8 cellular contexts compared by ENCODE assay signal in the genomic region with DNA sequence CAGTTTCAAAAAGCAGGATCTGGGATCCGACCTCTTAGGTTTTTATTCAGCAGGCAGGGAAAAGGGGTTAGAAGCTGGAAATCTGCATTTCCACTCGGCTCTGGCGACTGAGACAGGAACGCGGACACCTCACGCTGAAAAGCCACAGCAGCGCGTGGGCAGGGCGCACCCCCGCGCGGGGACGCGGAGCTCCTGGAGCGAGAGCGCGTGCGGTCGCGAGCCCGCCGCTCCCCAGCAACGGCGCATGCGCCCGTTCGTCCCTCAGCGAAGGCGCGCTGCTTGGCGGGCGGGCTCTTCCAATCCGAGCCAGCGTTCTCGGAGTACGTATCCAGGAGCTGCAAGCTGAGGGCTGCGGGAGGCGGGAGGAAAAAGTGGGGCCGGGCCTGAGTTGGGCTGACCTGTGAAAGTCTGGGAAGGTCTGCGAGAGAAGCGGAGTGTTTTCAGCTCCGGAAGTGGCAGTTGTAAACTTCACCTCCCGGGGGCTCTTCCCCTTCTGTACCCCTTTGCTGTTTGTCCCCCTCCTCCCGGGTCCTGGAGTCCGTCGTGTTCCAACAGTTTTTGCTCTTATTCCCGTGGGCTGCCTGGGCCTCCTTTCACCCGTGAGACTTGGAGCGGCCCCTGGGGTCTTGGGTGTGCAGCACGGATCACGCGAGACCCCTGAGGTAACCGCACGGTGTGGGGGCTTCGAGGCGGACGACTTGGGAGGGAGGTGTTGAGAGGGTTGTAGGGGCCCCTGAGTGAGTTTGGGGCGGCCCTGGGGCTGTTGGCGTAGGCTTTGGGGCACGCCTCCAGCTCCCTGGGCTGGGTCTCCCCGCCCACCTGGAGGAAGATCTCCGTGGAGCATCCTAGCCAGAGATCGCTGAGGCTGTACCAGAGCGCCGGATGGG. TPM values are rescaled to one million over a fixed set of nuclear protein-coding genes. Genes with fewer than 3 reads are reported as not detected.
A peak's percentile ranks its signal among the peaks of the same experiment; 100 is the strongest.
DNase-seq lines count a peak whose midpoint lies in the region; ATAC-seq, FAIRE-seq and TF ChIP-seq lines count a peak whose summit lies in the region.

A gene (plus strand): TSS at position 403 of the 887 bp plus-strand sequence. CDS start 11,046 bp downstream, outside the sequence.

- H3K4me1 ChIP-seq in keratinocyte (ENCODE audit: control insufficient read depth, extremely low read depth, insufficient read depth, low read length) = peaks cover 12% of the 10 kb centered on the region

- no peaks in the 10 kb centered on the region for H4K20me1 ChIP-seq in keratinocyte (ENCODE audit: control insufficient read depth, extremely low read depth, insufficient read depth, low read length)

- H2AFZ ChIP-seq in keratinocyte (ENCODE audit: control insufficient read depth, low read length) = peak within 1 kb of the TSS; percentile 98

- peak within 1 kb of the TSS; percentile 59 to 90 (median 76) for H3K4me3 ChIP-seq in keratinocyte (ENCODE audit: control insufficient read depth in 2 of 3, extremely low read depth in 1 of 3, insufficient read depth in 2 of 3, low read depth in 1 of 3, low read length in 3 of 3)

- no peaks in the 10 kb centered on the region for H3K27me3 ChIP-seq in keratinocyte (ENCODE audit: control insufficient read depth, extremely low read depth, insufficient read depth, low read length)

- peak within 1 kb of the TSS; percentile 91 for H3K27ac Mint-ChIP-seq in central memory CD8-positive, alpha-beta T cell (ENCODE audit: low read depth)

- peaks cover 25% of the 10 kb centered on the region for H3K4me1 Mint-ChIP-seq in central memory CD8-positive, alpha-beta T cell

- peak within 1 kb of the TSS; percentile 88 for H3K27ac ChIP-seq in keratinocyte (ENCODE audit: control insufficient read depth, insufficient read depth, low read length)

- H3K27me3 Mint-ChIP-seq in central memory CD8-positive, alpha-beta T cell = no peaks in the 10 kb centered on the region

- no peaks in the 10 kb centered on the region for H3K9me3 ChIP-seq in keratinocyte (ENCODE audit: control insufficient read depth, low read depth, low read length)

- DNase-seq in AG20443 (ENCODE audit: low spot score) (peak; percentile 100), NCI-H345 (lab: John Stamatoyannopoulos, UW) (peak; percentile 98), keratinocyte (ENCODE audit: low read depth, low spot score) (no peak)
- peak; percentile 59 to 70 (median 62) for DNase-seq in activated CD4-positive, CD25-positive, alpha-beta regulatory T cell (lab: John Stamatoyannopoulos, UW)
- peak; percentile 61 to 68 for DNase-seq in central memory CD8-positive, alpha-beta T cell (ENCODE audit: low spot score in 2 of 2)
- DNase-seq in stimulated activated CD4-positive, alpha-beta T cell treated with anti-CD3 and anti-CD28 coated beads, Interleukin-12 subunit alpha, Interleukin-12 subunit beta, amount 100 ng/mL, for 48 hours (ENCODE audit: low read depth in 2 of 3, low spot score in 1 of 3) = peak; percentile 67 to 83 (median 75)

- ATAC-seq in GM19025 (IDR thresholded peaks at IDR 0.05; ENCODE audit: low read depth, unreplicated experiment) = peak; percentile 73
- peak; percentile 83 for ATAC-seq in HG03280 (IDR thresholded peaks at IDR 0.05; ENCODE audit: unreplicated experiment)
- peak; percentile 90 for ATAC-seq in central memory CD8-positive, alpha-beta T cell (replicated peaks; ENCODE audit: extremely low read depth, poor library complexity, severe bottlenecking)

- H3K4me3 Mint-ChIP-seq in central memory CD8-positive, alpha-beta T cell = peak within 1 kb of the TSS; percentile 92

- H3K79me2 ChIP-seq in keratinocyte (ENCODE audit: control insufficient read depth, insufficient read depth, low read length) = no peaks in the 10 kb centered on the region

- peak within 1 kb of the TSS; percentile 85 for H3K9ac ChIP-seq in keratinocyte (ENCODE audit: control insufficient read depth, extremely low read depth, insufficient read depth, low read length)

- no peaks in the 10 kb centered on the region for H3K9me1 ChIP-seq in keratinocyte (ENCODE audit: control insufficient read depth, extremely low read depth, insufficient read depth, low read length)

- H3K4me2 ChIP-seq in keratinocyte (ENCODE audit: control insufficient read depth, extremely low read depth, insufficient read depth, low read depth, low read length) = peak within 1 kb of the TSS; percentile 88

- H3K36me3 ChIP-seq in keratinocyte (ENCODE audit: control insufficient read depth in 2 of 2, extremely low read depth in 1 of 2, insufficient read depth in 2 of 2, low read length in 2 of 2) = no peaks in the 10 kb centered on the region

- peak; percentile 34 for FAIRE-seq in keratinocyte (lab: Jason Lieb, UNC)

- TF ChIP-seq CTCF in keratinocyte (optimal IDR thresholded peaks at IDR 0.05 in 1 of 3, IDR thresholded peaks at IDR 0.05 in 1 of 3, conservative IDR thresholded peaks at IDR 0.05 in 1 of 3; ENCODE audit: extremely low read depth in 1 of 3, insufficient read depth in 2 of 3, low read length in 3 of 3) = no peak

- H3K36me3 Mint-ChIP-seq in central memory CD8-positive, alpha-beta T cell (ENCODE audit: insufficient read depth) = peaks cover 15% of the 10 kb centered on the region

- dilution Hi-C loops in keratinocyte (cut with MboI; ENCODE audit: extremely low pct_ligation_motif_present, low sequenced_read_pairs) = no loop called here

- no peaks in the 10 kb centered on the region for H3K9me3 Mint-ChIP-seq in central memory CD8-positive, alpha-beta T cell

RNA-seq across cellular contexts. Expression of the gene that starts here (rescaled TPM):
- polyA plus RNA-seq in keratinocyte = 0.34 to 0.72 TPM (median 0.46 TPM) in 3 replicates
- 1.5 TPM for polyA plus RNA-seq in keratinocyte (2011; ENCODE audit: low read depth)
- 0.32 and 0.43 TPM in 2 replicates for polyA plus RNA-seq in keratinocyte (2011; cell fraction: cytosol; rRNA removed)
- polyA plus RNA-seq in keratinocyte (2011; cell fraction: nucleus; rRNA removed) = 0.89 and 1.1 TPM in 2 replicates
- polyA plus RNA-seq in keratinocyte (2012; ENCODE audit: low replicate concordance) = 0.39 and 0.47 TPM in 2 replicates
- 0.23 to 2.1 TPM (median 1.5 TPM) in 3 replicates for polyA minus RNA-seq in keratinocyte
- polyA minus RNA-seq in keratinocyte (2011; cell fraction: cytosol; rRNA and poly(A)+ RNA removed) = 2.9 TPM
- polyA minus RNA-seq in keratinocyte (2011; cell fraction: nucleus; rRNA and poly(A)+ RNA removed) = 1.6 and 4.8 TPM in 2 replicates
